Comparison of ENCODE assay signal across 15 cellular contexts in genomic region chr4:61531188-61531587, GRCh38.
"Had no signal": no experiment of that assay in that cellular context is flagged by ENCODE, and none has a peak within 500 bp of the region (broad histone marks: within the 10 kb centered on the region; RNA-seq: fewer than 3 reads in every experiment).

No MANE protein-coding gene starts in this region.

- H3K4me1 Mint-ChIP-seq: WTC11 had no signal

- H3K9me3 ChIP-seq: colonic mucosa, ovary, thyroid gland had no signal

- H3K27ac ChIP-seq: colonic mucosa, heart right ventricle, ovary, thyroid gland had no signal

- H3K27me3 ChIP-seq: colonic mucosa, heart right ventricle, ovary, thyroid gland had no signal

- ATAC-seq: activated CD8-positive, alpha-beta T cell treated with anti-CD3 and anti-CD28 coated beads, Interleukin-2, amount 10 ng/mL, durations not matched to agents 7 days and 5 days; heart right ventricle; left ventricle myocardium superior; WTC11 had no signal

- DNase-seq: activated CD4-positive, alpha-beta T cell treated with anti-CD3 and anti-CD28 coated beads for 48 hours; activated CD8-positive, alpha-beta memory T cell treated with anti-CD3 and anti-CD28 coated beads, Interleukin-2, amount 50 U/mL, for 48 hours; activated CD8-positive, alpha-beta T cell treated with anti-CD3 and anti-CD28 coated beads, Interleukin-2, amount 10 ng/mL, durations not matched to agents 7 days and 5 days; activated naive CD4-positive, alpha-beta T cell; caudate nucleus; colonic mucosa; effector CD4-positive, alpha-beta T cell; heart right ventricle; left ventricle myocardium superior; mesendoderm; ovary; small intestine; T1000; thyroid gland had no signal

- H3K4me1 ChIP-seq: colonic mucosa, heart right ventricle, thyroid gland had no signal

- H3K27ac Mint-ChIP-seq: activated CD8-positive, alpha-beta T cell treated with anti-CD3 and anti-CD28 coated beads, Interleukin-2, amount 10 ng/mL, durations not matched to agents 7 days and 5 days; WTC11 had no signal

- H3K36me3 ChIP-seq: colonic mucosa, heart right ventricle, ovary, thyroid gland had no signal

- H3K4me3 Mint-ChIP-seq: activated CD8-positive, alpha-beta T cell treated with anti-CD3 and anti-CD28 coated beads, Interleukin-2, amount 10 ng/mL, durations not matched to agents 7 days and 5 days; WTC11 had no signal

- H3K4me3 ChIP-seq: colonic mucosa, heart right ventricle, ovary, thyroid gland had no signal
